Comparison of ENCODE assay signal across 7 cellular contexts in the genomic region with DNA sequence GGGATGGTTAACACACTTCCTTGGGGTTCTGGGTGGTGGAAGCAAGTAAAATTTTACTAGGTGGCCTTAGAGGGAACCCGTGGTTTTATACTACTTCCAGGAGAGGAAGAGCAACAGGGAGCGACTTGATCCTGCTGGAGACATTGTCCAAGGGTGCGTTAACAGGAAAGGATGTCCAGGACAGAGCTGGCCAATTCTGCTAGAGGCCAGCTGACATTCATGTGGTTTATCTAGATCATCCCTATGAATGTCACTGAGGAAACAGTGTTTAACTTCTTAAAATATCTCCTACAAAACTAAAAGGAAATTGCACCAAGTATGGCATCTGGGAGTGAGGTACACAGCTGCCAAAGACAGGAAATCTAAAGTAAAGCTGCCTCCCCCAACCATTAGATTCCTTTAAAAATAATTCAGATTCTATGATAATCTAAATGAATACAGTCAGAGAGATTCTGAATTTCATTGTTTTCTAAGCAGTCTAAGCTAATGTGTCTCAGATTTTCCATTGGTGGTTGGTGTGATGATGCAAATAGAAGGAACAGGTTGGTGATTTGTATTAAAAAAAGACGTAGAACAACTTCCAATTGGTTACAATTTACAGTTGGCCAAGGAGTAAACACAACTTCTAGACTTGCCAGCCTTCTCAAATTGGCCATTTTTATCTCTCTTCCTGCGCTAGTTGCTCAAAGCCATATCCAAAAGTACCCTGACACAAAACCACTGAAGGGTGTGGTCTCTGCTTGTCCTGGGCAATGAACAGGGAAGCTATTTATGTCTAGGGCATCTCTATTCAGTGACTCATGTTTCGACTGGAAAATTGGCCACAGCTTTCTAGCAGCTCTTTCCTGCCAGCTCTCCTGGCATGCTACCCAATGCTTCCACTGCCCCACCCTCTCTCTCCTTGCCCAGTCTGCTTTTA.
DNase-seq lines count a peak whose midpoint lies in the region; ATAC-seq and TF ChIP-seq lines count a peak whose summit lies in the region.

No MANE protein-coding gene starts in this region.

- H3K27ac Mint-ChIP-seq in glutamatergic neuron (ENCODE audit: unreplicated experiment): no peak overlapping the region

- H3K36me3 ChIP-seq in upper lobe of right lung (no peaks in the 10 kb centered on the region), H7 (replicated peaks; ENCODE audit: control insufficient read depth, insufficient read depth, low read length) (no peaks in the 10 kb centered on the region)

- peak overlapping the region; percentile 27 for H3K27ac ChIP-seq in upper lobe of right lung

- no peaks in the 10 kb centered on the region for H3K27me3 Mint-ChIP-seq in glutamatergic neuron (ENCODE audit: unreplicated experiment)

- H3K4me1 Mint-ChIP-seq in glutamatergic neuron (ENCODE audit: low read depth, unreplicated experiment): peaks cover 5% of the 10 kb centered on the region

- ATAC-seq in left ventricle myocardium superior (peak; percentile 100), upper lobe of right lung (peak; percentile 74)

- no peaks in the 10 kb centered on the region for H3K27me3 ChIP-seq in upper lobe of right lung
- no peaks in the 10 kb centered on the region for H3K27me3 ChIP-seq in H7 (ENCODE audit: control insufficient read depth, insufficient read depth, low read length)

- TF ChIP-seq CTCF in upper lobe of right lung (IDR thresholded peaks at IDR 0.05) (no peak), glutamatergic neuron (IDR thresholded peaks at IDR 0.05; ENCODE audit: partially characterized antibody, unreplicated experiment) (no peak)

- H3K36me3 Mint-ChIP-seq in glutamatergic neuron (ENCODE audit: unreplicated experiment): no peaks in the 10 kb centered on the region

- intact Hi-C loops in left ventricle myocardium superior (cut with micrococcal nuclease) (no loop called here), upper lobe of right lung (cut with DNase I) (no loop called here)

- DNase-seq in M059J (ENCODE audit: low read depth): peak; percentile 87
- DNase-seq in UCSD-AML1 (lab: John Stamatoyannopoulos, UW; ENCODE audit: unreplicated experiment): peak; percentile 49
- peak; percentile 67 for DNase-seq in left ventricle myocardium superior
- DNase-seq in upper lobe of right lung: no peak
- DNase-seq in H7: no peak
- DNase-seq in glutamatergic neuron: no peak
- no peak for DNase-seq in NCI-H526 (lab: John Stamatoyannopoulos, UW)

- H3K4me3 ChIP-seq in upper lobe of right lung (no peak overlapping the region), H7 (ENCODE audit: insufficient read depth, low read depth, low read length) (no peak overlapping the region)

- no peak overlapping the region for H3K4me3 Mint-ChIP-seq in glutamatergic neuron (ENCODE audit: unreplicated experiment)

- no peaks in the 10 kb centered on the region for H3K9me3 Mint-ChIP-seq in glutamatergic neuron (ENCODE audit: unreplicated experiment)

- H3K9me3 ChIP-seq in upper lobe of right lung: no peaks in the 10 kb centered on the region

- H3K4me1 ChIP-seq in upper lobe of right lung: no peaks in the 10 kb centered on the region

Comparison
In these comparisons a context has a peak if more than half of its experiments do, and no peak if none do; other contexts are left out.
1. DNase-seq: peak in M059J (single experiment), UCSD-AML1 (single experiment) and left ventricle myocardium superior (single experiment); none in upper lobe of right lung (single experiment), H7 (single experiment), glutamatergic neuron (single experiment) and NCI-H526 (0 of 2).